In the genomic region with DNA sequence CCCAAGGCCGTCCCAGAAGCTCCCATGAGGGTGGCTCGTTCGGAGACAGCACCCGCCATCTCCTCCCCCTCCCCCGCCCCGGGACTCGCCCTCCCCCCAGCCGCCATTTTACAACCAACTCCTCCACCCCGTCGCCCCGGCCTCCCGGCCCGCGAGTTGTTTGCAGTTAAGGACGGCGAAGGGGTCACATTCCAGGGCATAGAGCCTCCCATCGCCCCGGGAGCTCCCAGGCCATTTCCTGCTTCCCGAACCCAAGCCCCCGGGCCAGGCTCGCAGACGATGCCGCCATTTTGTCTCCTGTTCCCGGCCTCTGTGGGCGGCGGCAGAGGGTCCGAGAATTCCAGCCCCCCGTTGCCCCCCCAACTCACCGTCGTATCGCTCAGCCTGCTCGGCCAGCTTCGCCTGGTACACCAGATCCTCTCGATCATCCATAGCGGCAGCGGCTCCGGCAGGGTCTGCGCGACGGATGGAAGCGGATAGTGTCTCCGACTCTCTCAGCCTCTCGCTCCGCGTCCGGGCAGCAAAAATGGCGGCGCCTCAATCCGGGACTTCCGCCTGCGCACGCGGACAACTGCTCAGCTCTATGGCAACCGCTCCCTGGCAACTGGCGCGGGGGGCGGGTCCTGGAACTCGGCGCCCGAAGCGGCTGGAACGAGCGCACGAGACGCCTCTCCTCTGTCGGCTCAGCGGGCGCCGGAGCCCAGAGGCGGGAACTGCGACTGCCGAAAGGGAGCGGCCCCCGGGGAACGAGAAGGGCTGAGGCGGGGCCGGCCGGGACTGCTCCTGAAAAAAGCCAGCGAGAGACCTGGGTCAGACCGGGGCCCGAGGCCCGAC, we compare ENCODE assay signal across 8 cellular contexts. TPM values are rescaled to one million over a fixed set of nuclear protein-coding genes. Genes with fewer than 3 reads are reported as not detected.
DNase-seq lines count a peak whose midpoint lies in the region; ATAC-seq, FAIRE-seq and TF ChIP-seq lines count a peak whose summit lies in the region.

A gene (minus strand): TSS at position 544 of the 834 bp plus-strand sequence. CDS start 112 bp downstream, at position 432.

- H3K36me3 ChIP-seq in keratinocyte (ENCODE audit: control insufficient read depth in 2 of 2, extremely low read depth in 1 of 2, insufficient read depth in 2 of 2, low read length in 2 of 2), result peaks cover 2 to 28% of the 10 kb centered on the region in 2 experiments

- H3K4me2 ChIP-seq in keratinocyte (ENCODE audit: control insufficient read depth, extremely low read depth, insufficient read depth, low read depth, low read length), result peak within 1 kb of the TSS; percentile 99

- H3K9me3 ChIP-seq in keratinocyte (ENCODE audit: control insufficient read depth, low read depth, low read length), result no peaks in the 10 kb centered on the region

- H3K27ac ChIP-seq in keratinocyte (ENCODE audit: control insufficient read depth, insufficient read depth, low read length), result peak within 1 kb of the TSS; percentile 93

- peaks cover 51% of the 10 kb centered on the region for H3K79me2 ChIP-seq in keratinocyte (ENCODE audit: control insufficient read depth, insufficient read depth, low read length)

- no peak for TF ChIP-seq CTCF in AG09309 (IDR thresholded peaks at IDR 0.05; ENCODE audit: control insufficient read depth, insufficient read depth, low read depth, low read length, missing control alignments)
- no peak for TF ChIP-seq CTCF in keratinocyte (optimal IDR thresholded peaks at IDR 0.05 in 1 of 3, IDR thresholded peaks at IDR 0.05 in 1 of 3, conservative IDR thresholded peaks at IDR 0.05 in 1 of 3; ENCODE audit: extremely low read depth in 1 of 3, insufficient read depth in 2 of 3, low read length in 3 of 3)

- H3K9me1 ChIP-seq in keratinocyte (ENCODE audit: control insufficient read depth, extremely low read depth, insufficient read depth, low read length), result peaks cover 4% of the 10 kb centered on the region

- peaks cover 14% of the 10 kb centered on the region for H3K4me1 ChIP-seq in keratinocyte (ENCODE audit: control insufficient read depth, extremely low read depth, insufficient read depth, low read length)

- dilution Hi-C loops in keratinocyte (cut with MboI; ENCODE audit: extremely low pct_ligation_motif_present, low sequenced_read_pairs), result no loop called here

- no peaks in the 10 kb centered on the region for H3K27me3 ChIP-seq in keratinocyte (ENCODE audit: control insufficient read depth, extremely low read depth, insufficient read depth, low read length)

- DNase-seq in AG09309 (ENCODE audit: low read depth) (peak; percentile 67), NCI-H446 treated with DMSO at 0.1 percent for 48 hours (lab: John Stamatoyannopoulos, UW) (peak; percentile 89), cerebellar nuclear complex (lab: John Stamatoyannopoulos, UW) (peak; percentile 18 to 75), keratinocyte (ENCODE audit: low read depth, low spot score) (peak; percentile 63)
- DNase-seq in activated CD4-positive, CD25-positive, alpha-beta regulatory T cell treated with anti-CD3 and anti-CD28 coated beads, Interleukin-2, amount 50 U/mL, for 72 hours, result peak; percentile 96
- peak; percentile 92 to 94 for DNase-seq in stimulated activated CD4-positive, alpha-beta T cell treated with anti-CD3 and anti-CD28 coated beads, Interleukin-15, amount 100 ng/mL, for 1 hour (ENCODE audit: low read depth in 1 of 2, low spot score in 1 of 2)

- peak within 1 kb of the TSS; percentile 90 for H2AFZ ChIP-seq in keratinocyte (ENCODE audit: control insufficient read depth, low read length)

- no peak for FAIRE-seq in keratinocyte (lab: Jason Lieb, UNC)

- peak within 1 kb of the TSS; percentile 95 for H3K9ac ChIP-seq in keratinocyte (ENCODE audit: control insufficient read depth, extremely low read depth, insufficient read depth, low read length)

- ATAC-seq in GM19035 (IDR thresholded peaks at IDR 0.05; ENCODE audit: unreplicated experiment) (peak; percentile 93), HG03354 (IDR thresholded peaks at IDR 0.05; ENCODE audit: poor library complexity, severe bottlenecking, unreplicated experiment) (peak; percentile 91)

- peak within 1 kb of the TSS; percentile 69 for H3K4me3 ChIP-seq in AG09309 (ENCODE audit: control insufficient read depth, low read depth, low read length)
- peak within 1 kb of the TSS; percentile 98 to 99 (median 99) for H3K4me3 ChIP-seq in keratinocyte (ENCODE audit: control insufficient read depth in 2 of 3, extremely low read depth in 1 of 3, insufficient read depth in 2 of 3, low read depth in 1 of 3, low read length in 3 of 3)

- H4K20me1 ChIP-seq in keratinocyte (ENCODE audit: control insufficient read depth, extremely low read depth, insufficient read depth, low read length), result peaks cover 34% of the 10 kb centered on the region

RNA-seq across cellular contexts. Expression of the gene that starts here (rescaled TPM):
- 468 to 1,322 TPM (median 739 TPM) in 3 replicates for polyA plus RNA-seq in keratinocyte
- 1,692 TPM for polyA plus RNA-seq in keratinocyte (2011; ENCODE audit: low read depth)
- 729 and 842 TPM in 2 replicates for polyA plus RNA-seq in keratinocyte (2011; cell fraction: cytosol; rRNA removed)
- polyA plus RNA-seq in keratinocyte (2011; cell fraction: nucleus; rRNA removed), result 360 and 563 TPM in 2 replicates
- 665 and 1,046 TPM in 2 replicates for polyA plus RNA-seq in keratinocyte (2012; ENCODE audit: low replicate concordance)
- 144 to 656 TPM (median 449 TPM) in 3 replicates for polyA minus RNA-seq in keratinocyte
- 1,051 TPM for polyA minus RNA-seq in keratinocyte (2011; cell fraction: cytosol; rRNA and poly(A)+ RNA removed)
- polyA minus RNA-seq in keratinocyte (2011; cell fraction: nucleus; rRNA and poly(A)+ RNA removed), result 134 and 185 TPM in 2 replicates

Comparison
In these comparisons a context has a peak if more than half of its experiments do, and no peak if none do; other contexts are left out.
1. Peak in every context shown above with its lines: DNase-seq, ATAC-seq, H3K4me3 ChIP-seq and H3K27ac ChIP-seq.